Comparison of ENCODE assay signal across 8 cellular contexts in genomic region chr11:9004310-9004945, GRCh38. TPM values are rescaled to one million over a fixed set of nuclear protein-coding genes. Genes with fewer than 3 reads are reported as not detected.
DNase-seq lines count a peak whose midpoint lies in the region; ATAC-seq and TF ChIP-seq lines count a peak whose summit lies in the region.

No MANE protein-coding gene starts in this region.

- peaks cover 21 to 30% (median 24%) of the 10 kb centered on the region in 3 donors for H3K4me1 Mint-ChIP-seq in T-cell

- H3K27ac Mint-ChIP-seq in T-cell, result no peak overlapping the region

- no peak overlapping the region for H3K27ac ChIP-seq in upper lobe of right lung

- H3K27me3 ChIP-seq in upper lobe of right lung, result peaks cover 33% of the 10 kb centered on the region

- H3K27me3 Mint-ChIP-seq in T-cell, result peaks cover 24 to 29% of the 10 kb centered on the region in 2 donors

- TF ChIP-seq CTCF in cardiac fibroblast (IDR thresholded peaks at IDR 0.05; ENCODE audit: low read depth, low read length) (no peak), upper lobe of right lung (IDR thresholded peaks at IDR 0.05) (no peak)

- CTCF ChIA-PET in T-cell (lab: Charles Lee), result no interaction called here

- DNase-seq in T-cell, result peak in 17 of 34 experiments; percentile 4 to 28 (median 9)
- DNase-seq in cardiac fibroblast (ENCODE audit: low read depth in 2 of 2), result no peak
- DNase-seq in mesenteric fat pad (ENCODE audit: low spot score), result peak; percentile 89
- DNase-seq in upper lobe of right lung, result peak; percentile 68
- no peak for DNase-seq in COLO829 (ENCODE audit: low spot score)

- H3K9me3 Mint-ChIP-seq in T-cell, result no peaks in the 10 kb centered on the region

- peak; percentile 8 for ATAC-seq in GM18502 (IDR thresholded peaks at IDR 0.05; ENCODE audit: poor library complexity, unreplicated experiment)
- peak; percentile 16 to 26 (median 23) for ATAC-seq in T-cell (replicated peaks in 1 of 4)
- peak; percentile 21 for ATAC-seq in upper lobe of right lung
- ATAC-seq in HG03439 (IDR thresholded peaks at IDR 0.05; ENCODE audit: unreplicated experiment), result no peak
- ATAC-seq in GM18867 (IDR thresholded peaks at IDR 0.05; ENCODE audit: unreplicated experiment), result no peak

- no peaks in the 10 kb centered on the region for H3K36me3 Mint-ChIP-seq in T-cell

- no peaks in the 10 kb centered on the region for H3K9me3 ChIP-seq in upper lobe of right lung

- H3K36me3 ChIP-seq in upper lobe of right lung, result no peaks in the 10 kb centered on the region

- intact Hi-C loops in upper lobe of right lung (cut with DNase I), result no loop called here

- H3K4me3 ChIP-seq in cardiac fibroblast (replicated peaks in 1 of 2; ENCODE audit: low read depth in 2 of 2, low read length in 2 of 2), result peak overlapping the region; percentile 35 to 48
- peak overlapping the region; percentile 52 for H3K4me3 ChIP-seq in upper lobe of right lung

- H3K4me1 ChIP-seq in upper lobe of right lung, result peaks cover 19% of the 10 kb centered on the region

- H3K4me3 Mint-ChIP-seq in T-cell, result peak overlapping the region; percentile 35 to 82 (median 64)

- POLR2A ChIA-PET in T-cell (lab: Charles Lee), result no interaction called here

RNA-seq across cellular contexts. Expression of gene NRIP3, which starts 0.6 kb away (rescaled TPM):
- total RNA-seq in T-cell, result 1 to 10 TPM in 4 of 5 donors, under 1 TPM in 1; 0.89 to 3.9 (median 1.6) TPM
- 0.87 TPM for total RNA-seq in mesenteric fat pad
- 1.3 TPM for total RNA-seq in upper lobe of right lung

RNA-seq across cellular contexts. Expression of gene TMEM9B, which starts 40.2 kb away (rescaled TPM):
- total RNA-seq in T-cell (10 to 100 TPM; 19.9 to 30.5 (median 29.4) TPM), mesenteric fat pad (32.9 TPM), upper lobe of right lung (64.9 TPM)

Comparison
In these comparisons a context has a peak if more than half of its experiments do, and no peak if none do; other contexts are left out.
1. ATAC-seq: peak in GM18502 (single experiment), T-cell (4 of 4) and upper lobe of right lung (single experiment); none in HG03439 (single experiment) and GM18867 (single experiment).
2. DNase-seq: peak in mesenteric fat pad (single experiment) and upper lobe of right lung (single experiment); none in cardiac fibroblast (0 of 2) and COLO829 (single experiment).